Comparison of ENCODE assay signal across 10 cellular contexts in genomic region chr7:108503112-108504026, GRCh38. TPM values are rescaled to one million over a fixed set of nuclear protein-coding genes. Genes with fewer than 3 reads are reported as not detected.
A peak's percentile ranks its signal among the peaks of the same experiment; 100 is the strongest.
DNase-seq lines count a peak whose midpoint lies in the region; ATAC-seq and TF ChIP-seq lines count a peak whose summit lies in the region.
"Had no signal": no experiment of that assay in that cellular context is flagged by ENCODE, and none has a peak within 500 bp of the region (broad histone marks: within the 10 kb centered on the region; RNA-seq: fewer than 3 reads in every experiment).

No MANE protein-coding gene starts in this region.

- no peak overlapping the region for H3K4me3 Mint-ChIP-seq in activated T-helper 17 cell treated with anti-CD3 and anti-CD28 coated beads, Interleukin-2, amount 50 U/mL, for 72 hours

- peaks cover 75% of the 10 kb centered on the region for H3K36me3 Mint-ChIP-seq in activated T-helper 17 cell treated with anti-CD3 and anti-CD28 coated beads, Interleukin-2, amount 50 U/mL, for 72 hours (ENCODE audit: low read depth)

- peak overlapping the region; percentile 55 for H3K27ac Mint-ChIP-seq in activated T-helper 17 cell treated with anti-CD3 and anti-CD28 coated beads, Interleukin-2, amount 50 U/mL, for 72 hours

- peaks cover 6% of the 10 kb centered on the region for H3K4me1 Mint-ChIP-seq in activated T-helper 17 cell treated with anti-CD3 and anti-CD28 coated beads, Interleukin-2, amount 50 U/mL, for 72 hours

- no peaks in the 10 kb centered on the region for H3K9me3 Mint-ChIP-seq in activated T-helper 17 cell treated with anti-CD3 and anti-CD28 coated beads, Interleukin-2, amount 50 U/mL, for 72 hours

- DNase-seq in AG09319 (ENCODE audit: extremely low read depth, low read depth) = peak; percentile 37
- no peak for DNase-seq in OCI-M1 (lab: John Stamatoyannopoulos, UW)
- no peak for DNase-seq in caudate nucleus (lab: John Stamatoyannopoulos, UW)
- DNase-seq in DMS79 (lab: John Stamatoyannopoulos, UW) = no peak
- DNase-seq in stimulated activated CD4-positive, alpha-beta T cell treated with anti-CD3 and anti-CD28 coated beads, Interleukin-2, amount 100 ng/mL, for 24 hours = no peak
- DNase-seq: DND-41, left cardiac atrium had no signal

- no peaks in the 10 kb centered on the region for H3K27me3 Mint-ChIP-seq in activated T-helper 17 cell treated with anti-CD3 and anti-CD28 coated beads, Interleukin-2, amount 50 U/mL, for 72 hours

- ATAC-seq in GM18909 (IDR thresholded peaks at IDR 0.05; ENCODE audit: poor library complexity, unreplicated experiment) (peak; percentile 97), HG02973 (IDR thresholded peaks at IDR 0.05; ENCODE audit: unreplicated experiment) (peak; percentile 93)
- ATAC-seq in activated T-helper 17 cell treated with anti-CD3 and anti-CD28 coated beads, Interleukin-2, amount 50 U/mL, for 72 hours (replicated peaks) = no peak

- no peak overlapping the region for H3K27ac ChIP-seq in caudate nucleus (ENCODE audit: low read depth, low read length)

- no peak for TF ChIP-seq CTCF in AG09319 (IDR thresholded peaks at IDR 0.05; ENCODE audit: low read depth, low read length)

RNA-seq across cellular contexts. Expression of gene PNPLA8, which starts 22.6 kb away (rescaled TPM):
- 10 to 100 TPM; 19.2 to 26.2 TPM for total RNA-seq in activated T-helper 17 cell treated with anti-CD3 and anti-CD28 coated beads, Interleukin-2, amount 50 U/mL, for 72 hours

RNA-seq across cellular contexts. Expression of gene NRCAM, which starts 47.1 kb away (rescaled TPM):
- not detected for total RNA-seq in activated T-helper 17 cell treated with anti-CD3 and anti-CD28 coated beads, Interleukin-2, amount 50 U/mL, for 72 hours
